ENCODE assay signal across 26 cellular contexts in genomic region chr1:185972096-185972875, GRCh38.
DNase-seq lines count a peak whose midpoint lies in the region; ATAC-seq and TF ChIP-seq lines count a peak whose summit lies in the region.
"Had no signal": no experiment of that assay in that cellular context is flagged by ENCODE, and none has a peak within 500 bp of the region (broad histone marks: within the 10 kb centered on the region; RNA-seq: fewer than 3 reads in every experiment).

No MANE protein-coding gene starts in this region.

- H3K27me3 ChIP-seq in adipocyte (replicated peaks; ENCODE audit: control insufficient read depth, insufficient read depth, low read length) = no peaks in the 10 kb centered on the region
- H3K27me3 ChIP-seq in skeletal muscle satellite cell (ENCODE audit: control insufficient read depth, insufficient read depth, low read length) = peaks cover 19% of the 10 kb centered on the region
- H3K27me3 ChIP-seq: breast epithelium, colonic mucosa, esophagus squamous epithelium, neural progenitor cell, spleen, tibial artery had no signal

- H3K9me3 Mint-ChIP-seq in HFFc6 = no peaks in the 10 kb centered on the region
- H3K9me3 Mint-ChIP-seq in activated CD8-positive, alpha-beta T cell treated with anti-CD3 and anti-CD28 coated beads, Interleukin-2, amount 10 ng/mL, durations not matched to agents 7 days and 5 days (ENCODE audit: insufficient read depth) = no peaks in the 10 kb centered on the region
- H3K9me3 Mint-ChIP-seq: activated naive CD8-positive, alpha-beta T cell treated with anti-CD3 and anti-CD28 coated beads, Interleukin-2, amount 10 ng/mL, durations not matched to agents 7 days and 5 days; neural progenitor cell had no signal

- H3K4me1 Mint-ChIP-seq in HFFc6 (ENCODE audit: low read depth) = peaks cover 64% of the 10 kb centered on the region
- no peaks in the 10 kb centered on the region for H3K4me1 Mint-ChIP-seq in activated CD8-positive, alpha-beta T cell treated with anti-CD3 and anti-CD28 coated beads, Interleukin-2, amount 10 ng/mL, durations not matched to agents 7 days and 5 days (ENCODE audit: low read depth)
- H3K4me1 Mint-ChIP-seq: activated naive CD8-positive, alpha-beta T cell treated with anti-CD3 and anti-CD28 coated beads, Interleukin-2, amount 10 ng/mL, durations not matched to agents 7 days and 5 days; B cell; neural progenitor cell had no signal

- no peak overlapping the region for H3K9ac ChIP-seq in adipocyte (ENCODE audit: low read length)
- H3K9ac ChIP-seq in skeletal muscle satellite cell (ENCODE audit: low read depth, low read length) = no peak overlapping the region
- H3K9ac ChIP-seq: neural progenitor cell had no signal

- no peaks in the 10 kb centered on the region for H3K9me3 ChIP-seq in adipocyte (ENCODE audit: control insufficient read depth, low read length)
- no peaks in the 10 kb centered on the region for H3K9me3 ChIP-seq in skeletal muscle satellite cell (replicated peaks; ENCODE audit: low read length)
- no peaks in the 10 kb centered on the region for H3K9me3 ChIP-seq in mucosa of descending colon
- H3K9me3 ChIP-seq: breast epithelium, colonic mucosa, esophagus squamous epithelium, spleen, tibial artery had no signal

- peaks cover 6% of the 10 kb centered on the region for H3K36me3 Mint-ChIP-seq in HFFc6 (ENCODE audit: low read depth)
- no peaks in the 10 kb centered on the region for H3K36me3 Mint-ChIP-seq in activated CD8-positive, alpha-beta T cell treated with anti-CD3 and anti-CD28 coated beads, Interleukin-2, amount 10 ng/mL, durations not matched to agents 7 days and 5 days (ENCODE audit: low read depth)
- H3K36me3 Mint-ChIP-seq: activated naive CD8-positive, alpha-beta T cell treated with anti-CD3 and anti-CD28 coated beads, Interleukin-2, amount 10 ng/mL, durations not matched to agents 7 days and 5 days; neural progenitor cell had no signal

- no peak for ATAC-seq in mucosa of descending colon
- no peak for ATAC-seq in activated CD8-positive, alpha-beta T cell treated with anti-CD3 and anti-CD28 coated beads, Interleukin-2, amount 10 ng/mL, durations not matched to agents 7 days and 5 days
- ATAC-seq: left lobe of liver; Panc1; stimulated activated naive CD8-positive, alpha-beta T cell treated with anti-CD3 and anti-CD28 coated beads, Interleukin-15, Interleukin-2, amounts not matched to agents 100 U/mL and 50 U/mL, for 24 hours had no signal

- H3K4me1 ChIP-seq in adipocyte (ENCODE audit: control insufficient read depth, insufficient read depth, low read length) (peaks cover 41% of the 10 kb centered on the region), skeletal muscle satellite cell (ENCODE audit: control insufficient read depth, insufficient read depth, low read length) (peaks cover 46% of the 10 kb centered on the region), mucosa of descending colon (ENCODE audit: low read depth) (no peaks in the 10 kb centered on the region)
- H3K4me1 ChIP-seq: breast epithelium, colonic mucosa, neural progenitor cell, spleen had no signal

- DNase-seq in HFFc6 (peak; percentile 4), adipocyte (ENCODE audit: low read depth) (peak; percentile 44), kidney tubule cell (ENCODE audit: low spot score) (peak; percentile 38), mucosa of descending colon (no peak), NCI-H2107 treated with DMSO at 0.1 percent for 48 hours (lab: John Stamatoyannopoulos, UW; ENCODE audit: unreplicated experiment) (no peak)
- no peak for DNase-seq in activated CD8-positive, alpha-beta T cell treated with anti-CD3 and anti-CD28 coated beads, Interleukin-2, amount 10 ng/mL, durations not matched to agents 7 days and 5 days
- DNase-seq: activated CD4-positive, alpha-beta T cell treated with anti-CD3 and anti-CD28 coated beads, Interleukin-2, amount 50 U/mL, for 1 hour; activated CD8-positive, alpha-beta memory T cell treated with anti-CD3 and anti-CD28 coated beads, Interleukin-2, amount 50 U/mL, for 4 hours; activated effector memory CD4-positive, alpha-beta T cell treated with Interleukin-2 at 50 U/mL for 16 hours; activated naive CD8-positive, alpha-beta T cell treated with anti-CD3 and anti-CD28 coated beads, Interleukin-2, amount 10 ng/mL, durations not matched to agents 7 days and 5 days; colonic mucosa; esophagus squamous epithelium; NCI-H1092 treated with DMSO at 0.1 percent for 48 hours; NCI-H2107; NCI-H510A; spleen; stimulated activated CD4-positive, alpha-beta T cell treated with anti-CD3 and anti-CD28 coated beads, Interleukin-4, amount 100 ng/mL, for 24 hours; stimulated activated naive CD8-positive, alpha-beta T cell treated with anti-CD3 and anti-CD28 coated beads, Interleukin-15, Interleukin-2, amounts not matched to agents 100 U/mL and 50 U/mL, for 24 hours; T-helper 2 cell; tibial artery had no signal

- POLR2A ChIA-PET in activated CD8-positive, alpha-beta T cell treated with anti-CD3 and anti-CD28 coated beads, Interleukin-2, amount 10 ng/mL, durations not matched to agents 7 days and 5 days (lab: Charles Lee) = no interaction called here

- CTCF ChIA-PET in activated CD8-positive, alpha-beta T cell treated with anti-CD3 and anti-CD28 coated beads, Interleukin-2, amount 10 ng/mL, durations not matched to agents 7 days and 5 days (lab: Charles Lee) = no interaction called here

- intact Hi-C loops in mucosa of descending colon (cut with DNase I, micrococcal nuclease) = no loop called here

- H3K4me3 ChIP-seq in adipocyte (ENCODE audit: low read length) (no peak overlapping the region), skeletal muscle satellite cell (ENCODE audit: low read length) (no peak overlapping the region), mucosa of descending colon (no peak overlapping the region)
- H3K4me3 ChIP-seq: breast epithelium, colonic mucosa, esophagus squamous epithelium, neural progenitor cell, spleen, tibial artery had no signal

- peak overlapping the region; percentile 55 for H3K4me2 ChIP-seq in skeletal muscle satellite cell (ENCODE audit: low read length)
- H3K4me2 ChIP-seq: neural progenitor cell had no signal

- TF ChIP-seq CTCF in HFFc6 (IDR thresholded peaks at IDR 0.05) = no peak
- TF ChIP-seq CTCF in mucosa of descending colon (IDR thresholded peaks at IDR 0.05) = no peak

- H3K27me3 Mint-ChIP-seq in HFFc6 (ENCODE audit: insufficient read depth) = no peaks in the 10 kb centered on the region
- H3K27me3 Mint-ChIP-seq in activated CD8-positive, alpha-beta T cell treated with anti-CD3 and anti-CD28 coated beads, Interleukin-2, amount 10 ng/mL, durations not matched to agents 7 days and 5 days (ENCODE audit: low read depth) = no peaks in the 10 kb centered on the region

- peak overlapping the region; percentile 36 for H3K27ac Mint-ChIP-seq in HFFc6
- no peak overlapping the region for H3K27ac Mint-ChIP-seq in activated CD8-positive, alpha-beta T cell treated with anti-CD3 and anti-CD28 coated beads, Interleukin-2, amount 10 ng/mL, durations not matched to agents 7 days and 5 days
- H3K27ac Mint-ChIP-seq: activated naive CD8-positive, alpha-beta T cell treated with anti-CD3 and anti-CD28 coated beads, Interleukin-2, amount 10 ng/mL, durations not matched to agents 7 days and 5 days; B cell; neural progenitor cell had no signal

- H3K36me3 ChIP-seq in adipocyte (ENCODE audit: control insufficient read depth, insufficient read depth, low read length, severe bottlenecking) (no peaks in the 10 kb centered on the region), skeletal muscle satellite cell (ENCODE audit: insufficient read depth, low read length) (no peaks in the 10 kb centered on the region), mucosa of descending colon (ENCODE audit: low read depth) (no peaks in the 10 kb centered on the region)
- H3K36me3 ChIP-seq: breast epithelium, colonic mucosa, esophagus squamous epithelium, neural progenitor cell, spleen, tibial artery had no signal

- peak overlapping the region; percentile 12 for H3K4me3 Mint-ChIP-seq in HFFc6
- H3K4me3 Mint-ChIP-seq in activated CD8-positive, alpha-beta T cell treated with anti-CD3 and anti-CD28 coated beads, Interleukin-2, amount 10 ng/mL, durations not matched to agents 7 days and 5 days = no peak overlapping the region
- H3K4me3 Mint-ChIP-seq: activated naive CD8-positive, alpha-beta T cell treated with anti-CD3 and anti-CD28 coated beads, Interleukin-2, amount 10 ng/mL, durations not matched to agents 7 days and 5 days; B cell; neural progenitor cell had no signal

Comparison
In these comparisons a context has a peak if more than half of its experiments do, and no peak if none do; other contexts are left out.
1. DNase-seq: peak in HFFc6 (single experiment), adipocyte (single experiment) and kidney tubule cell (single experiment); none in mucosa of descending colon (0 of 3), NCI-H2107 treated with DMSO at 0.1 percent for 48 hours (single experiment) and activated CD8-positive, alpha-beta T cell treated with anti-CD3 and anti-CD28 coated beads, Interleukin-2, amount 10 ng/mL, durations not matched to agents 7 days and 5 days (single experiment).